Comparison of ENCODE assay signal across 22 cellular contexts in genomic region chr17:51590071-51590470, GRCh38.
DNase-seq lines count a peak whose midpoint lies in the region; ATAC-seq and TF ChIP-seq lines count a peak whose summit lies in the region.
"Had no signal": no experiment of that assay in that cellular context is flagged by ENCODE, and none has a peak within 500 bp of the region (broad histone marks: within the 10 kb centered on the region; RNA-seq: fewer than 3 reads in every experiment).

No MANE protein-coding gene starts in this region.

- peak overlapping the region in 1 of 3 experiments; percentile 16 for H3K4me3 Mint-ChIP-seq in nephron
- H3K4me3 Mint-ChIP-seq: activated naive CD8-positive, alpha-beta T cell treated with anti-CD3 and anti-CD28 coated beads for 36 hours; CD14-positive monocyte; neural crest cell had no signal

- H3K4me1 Mint-ChIP-seq in nephron: peaks cover 28% of the 10 kb centered on the region
- H3K4me1 Mint-ChIP-seq: activated naive CD8-positive, alpha-beta T cell treated with anti-CD3 and anti-CD28 coated beads for 36 hours; CD14-positive monocyte; neural crest cell had no signal

- H3K27ac Mint-ChIP-seq in nephron: peak overlapping the region; percentile 81 to 99 (median 97)
- H3K27ac Mint-ChIP-seq: activated naive CD8-positive, alpha-beta T cell treated with anti-CD3 and anti-CD28 coated beads for 36 hours; progenitor cell of endocrine pancreas had no signal

- no peak for TF ChIP-seq CTCF in nephron (IDR thresholded peaks at IDR 0.05; ENCODE audit: unreplicated experiment in 3 of 3)

- DNase-seq in NCI-H748 (lab: John Stamatoyannopoulos, UW; ENCODE audit: unreplicated experiment): peak; percentile 28
- no peak for DNase-seq in NCI-H748 treated with DMSO at 0.1 percent for 48 hours (lab: John Stamatoyannopoulos, UW)
- DNase-seq in NCI-H2029 (lab: John Stamatoyannopoulos, UW): peak; percentile 83
- peak; percentile 13 for DNase-seq in NCI-H69 (lab: John Stamatoyannopoulos, UW)
- no peak for DNase-seq in nucleus accumbens (lab: John Stamatoyannopoulos, UW)
- DNase-seq in AML-193 (lab: John Stamatoyannopoulos, UW): no peak
- DNase-seq: ACHN; activated CD4-positive, alpha-beta T cell treated with anti-CD3 and anti-CD28 coated beads, Interleukin-2, amount 50 U/mL, for 48 hours; activated CD8-positive, alpha-beta memory T cell treated with anti-CD3 and anti-CD28 coated beads, Interleukin-2, amount 50 U/mL, for 48 hours; activated naive CD8-positive, alpha-beta T cell treated with anti-CD3 and anti-CD28 coated beads for 36 hours; DND-41; erythroblast; foreskin keratinocyte; GM23248; hippocampal formation; NCI-H226 had no signal

- peaks cover 7% of the 10 kb centered on the region for H3K9me3 Mint-ChIP-seq in nephron

- no peak for ATAC-seq in GM21367 (IDR thresholded peaks at IDR 0.05; ENCODE audit: unreplicated experiment)
- ATAC-seq: foreskin keratinocyte, HepG2 had no signal

- H3K27me3 Mint-ChIP-seq in nephron (ENCODE audit: low read depth): no peaks in the 10 kb centered on the region
- H3K27me3 Mint-ChIP-seq: progenitor cell of endocrine pancreas had no signal

- H3K36me3 Mint-ChIP-seq in nephron (ENCODE audit: low read depth): no peaks in the 10 kb centered on the region
- H3K36me3 Mint-ChIP-seq: activated naive CD8-positive, alpha-beta T cell treated with anti-CD3 and anti-CD28 coated beads for 36 hours; CD14-positive monocyte had no signal

Comparison
In these comparisons a context has a peak if more than half of its experiments do, and no peak if none do; other contexts are left out.
1. DNase-seq: peak in NCI-H748 (single experiment), NCI-H2029 (single experiment) and NCI-H69 (single experiment); none in NCI-H748 treated with DMSO at 0.1 percent for 48 hours (single experiment), nucleus accumbens (0 of 56) and AML-193 (0 of 2).